8 cellular contexts compared by ENCODE assay signal in genomic region chr14:20460458-20461229, GRCh38. TPM values are rescaled to one million over a fixed set of nuclear protein-coding genes. Genes with fewer than 3 reads are reported as not detected.
DNase-seq lines count a peak whose midpoint lies in the region; ATAC-seq and TF ChIP-seq lines count a peak whose summit lies in the region.

No MANE protein-coding gene starts in this region.

- H3K27ac ChIP-seq in A673 (ENCODE audit: low read depth, low read length, poor library complexity, severe bottlenecking) (peak overlapping the region; percentile 91), Karpas-422 (ENCODE audit: low read length) (peak overlapping the region; percentile 75), muscle layer of duodenum (ENCODE audit: low read length) (peak overlapping the region; percentile 80), thyroid gland (peak overlapping the region; percentile 67 to 89 (median 86))
- H3K27ac ChIP-seq in effector memory CD4-positive, alpha-beta T cell (ENCODE audit: insufficient read depth, low read length, poor library complexity, severe bottlenecking), result peak overlapping the region; percentile 92

- CTCF ChIA-PET in A673 (lab: Charles Lee), result no interaction called here

- no peak for TF ChIP-seq POLR2A in thyroid gland (IDR thresholded peaks at IDR 0.05)

- 11 to 16% methylated on average over 8 to 19 of the region's 32 CpGs for WGBS in thyroid gland, 2 donors

- H3K9me2 ChIP-seq in Karpas-422 (replicated peaks; ENCODE audit: insufficient read depth, low read length), result no peaks in the 10 kb centered on the region; the same call in 1 of the 2 replicates

- H3K9me3 ChIP-seq in A673 (ENCODE audit: low read depth, low read length, poor library complexity, severe bottlenecking) (no peaks in the 10 kb centered on the region), Karpas-422 (ENCODE audit: low read length) (no peaks in the 10 kb centered on the region), muscle layer of duodenum (ENCODE audit: control insufficient read depth in 1 of 2, low read length in 2 of 2) (no peaks in the 10 kb centered on the region), thyroid gland (no peaks in the 10 kb centered on the region)
- no peaks in the 10 kb centered on the region for H3K9me3 ChIP-seq in effector memory CD4-positive, alpha-beta T cell (ENCODE audit: control insufficient read depth, low read length)

- no peak for DNase-seq in A673 (ENCODE audit: low spot score)
- peak; percentile 80 for DNase-seq in Karpas-422
- DNase-seq in activated CD4-positive, alpha-beta T cell treated with anti-CD3 and anti-CD28 coated beads for 24 hours (ENCODE audit: low read depth in 2 of 2), result peak; percentile 16 to 25
- DNase-seq in effector memory CD4-positive, alpha-beta T cell, result peak; percentile 54 to 63 (median 62)
- peak; percentile 60 to 64 for DNase-seq in thyroid gland
- DNase-seq in HuH-7.5 (ENCODE audit: low spot score), result no peak

- no peak for TF ChIP-seq CTCF in A673 (conservative IDR thresholded peaks at IDR 0.05; ENCODE audit: low read depth, low read length)
- no peak for TF ChIP-seq CTCF in thyroid gland (IDR thresholded peaks at IDR 0.05)

- no peak overlapping the region for H2AFZ ChIP-seq in Karpas-422 (ENCODE audit: low read length)

- POLR2A ChIA-PET in A673 (lab: Charles Lee; ENCODE audit: low non-redundant PET), result interaction anchor here (0.6 to 1.2 kb wide), 2 partner anchors 9 to 66 kb away, joined by 3 read pairs; partner anchors contain the start of gene PNP

- BruUV-seq in A673 (replicated peaks; lab: Mats Ljungman, UMichigan), result no TSS peak

- H3K4me3 ChIP-seq in A673 (ENCODE audit: low read depth, low read length, poor library complexity, severe bottlenecking) (peak overlapping the region; percentile 86), Karpas-422 (ENCODE audit: low read length) (peak overlapping the region; percentile 81), muscle layer of duodenum (ENCODE audit: low read depth in 1 of 2, low read length in 2 of 2) (peak overlapping the region; percentile 76 to 91), thyroid gland (replicated peaks in 1 of 3) (peak overlapping the region; percentile 73 to 94 (median 80))
- H3K4me3 ChIP-seq in effector memory CD4-positive, alpha-beta T cell (ENCODE audit: insufficient read depth, low read depth, low read length, poor library complexity, severe bottlenecking), result peak overlapping the region; percentile 69

- H3K4me1 ChIP-seq in A673 (ENCODE audit: insufficient read depth, low read length, poor library complexity, severe bottlenecking) (peaks cover 18% of the 10 kb centered on the region), Karpas-422 (ENCODE audit: low read length) (peaks cover 54% of the 10 kb centered on the region), muscle layer of duodenum (ENCODE audit: control insufficient read depth in 1 of 2, insufficient read depth in 2 of 2, low read length in 2 of 2) (peaks cover 15 to 39% of the 10 kb centered on the region in 2 donors), thyroid gland (peaks cover 17 to 19% of the 10 kb centered on the region in 2 donors)
- peaks cover 6% of the 10 kb centered on the region for H3K4me1 ChIP-seq in effector memory CD4-positive, alpha-beta T cell (ENCODE audit: control insufficient read depth, insufficient read depth, low read length, poor library complexity, severe bottlenecking)

- peaks cover 10% of the 10 kb centered on the region for H4K20me1 ChIP-seq in Karpas-422 (ENCODE audit: insufficient read depth, low read depth, low read length)

- H3K9ac ChIP-seq in Karpas-422 (ENCODE audit: low read length), result peak overlapping the region; percentile 88

- no peaks in the 10 kb centered on the region for H3K27me3 ChIP-seq in A673 (replicated peaks; ENCODE audit: insufficient read depth, low read depth, low read length, poor library complexity)
- H3K27me3 ChIP-seq in Karpas-422 (ENCODE audit: low read length), result no peaks in the 10 kb centered on the region
- H3K27me3 ChIP-seq in effector memory CD4-positive, alpha-beta T cell (replicated peaks; ENCODE audit: control insufficient read depth, insufficient read depth, low read length, poor library complexity, severe bottlenecking), result no peaks in the 10 kb centered on the region
- H3K27me3 ChIP-seq in muscle layer of duodenum (ENCODE audit: low read depth, low read length), result no peaks in the 10 kb centered on the region
- H3K27me3 ChIP-seq in thyroid gland, result no peaks in the 10 kb centered on the region

- ATAC-seq in GM19455 (IDR thresholded peaks at IDR 0.05; ENCODE audit: unreplicated experiment), result peak; percentile 10

- intact Hi-C loops in A673 (cut with micrococcal nuclease; ENCODE audit: unreplicated experiment) (loop anchor here (5.0 kb wide), 1 partner anchor 222 kb away; the partner anchor contains the start of gene RNASE4), thyroid gland (cut with DNase I) (loop anchor here (10.0 kb wide), 1 partner anchor 46 kb away; the partner anchor contains the start of gene TEP1)

- H3K79me2 ChIP-seq in Karpas-422 (ENCODE audit: low read length), result peaks cover 55% of the 10 kb centered on the region

- H3K4me2 ChIP-seq in Karpas-422 (ENCODE audit: low read depth, low read length, poor library complexity, severe bottlenecking), result peak overlapping the region; percentile 93

- peaks cover 41% of the 10 kb centered on the region for H3K36me3 ChIP-seq in A673 (ENCODE audit: insufficient read depth, low read length, poor library complexity, severe bottlenecking)
- H3K36me3 ChIP-seq in Karpas-422 (ENCODE audit: insufficient read depth, low read length), result peaks cover 29% of the 10 kb centered on the region
- peaks cover 39% of the 10 kb centered on the region for H3K36me3 ChIP-seq in effector memory CD4-positive, alpha-beta T cell (ENCODE audit: control insufficient read depth, insufficient read depth, low read length)
- H3K36me3 ChIP-seq in muscle layer of duodenum (ENCODE audit: control insufficient read depth in 1 of 2, insufficient read depth in 2 of 2, low read length in 2 of 2), result peaks cover 32 to 38% of the 10 kb centered on the region in 2 donors
- peaks cover 26 to 29% of the 10 kb centered on the region in 2 donors for H3K36me3 ChIP-seq in thyroid gland

RNA-seq across cellular contexts. Expression of gene PIP4P1, which starts 0.6 kb away (rescaled TPM):
- total RNA-seq in A673 (2021) (32.4 and 34.9 TPM in 2 replicates), thyroid gland (10 to 100 TPM; 15.4 to 29.1 (median 23.1) TPM)
- 29.4 and 45.2 TPM in 2 replicates for total RNA-seq in Karpas-422 (2014; rRNA removed; shearing (Covaris generic); ENCODE audit: low replicate concordance)

RNA-seq across cellular contexts. Expression of gene APEX1, which starts 5.6 kb away (rescaled TPM):
- 277 and 299 TPM in 2 replicates for total RNA-seq in A673 (2021)
- total RNA-seq in Karpas-422 (2014; rRNA removed; shearing (Covaris generic); ENCODE audit: low replicate concordance), result 97.8 and 118 TPM in 2 replicates
- total RNA-seq in thyroid gland, result 100 to 1,000 TPM; 133 to 179 (median 142) TPM

RNA-seq across cellular contexts. Expression of gene OSGEP, which starts 6.0 kb away (rescaled TPM):
- total RNA-seq in A673 (2021), result 59.2 and 67.8 TPM in 2 replicates
- 63.0 and 84.1 TPM in 2 replicates for total RNA-seq in Karpas-422 (2014; rRNA removed; shearing (Covaris generic); ENCODE audit: low replicate concordance)
- 10 to 100 TPM; 56.7 to 88.8 (median 75.0) TPM for total RNA-seq in thyroid gland

RNA-seq across cellular contexts. Expression of gene PNP, which starts 8.6 kb away (rescaled TPM):
- total RNA-seq in A673 (2021) (78.3 and 97.0 TPM in 2 replicates), thyroid gland (10 to 100 TPM; 13.9 to 29.3 (median 18.7) TPM)
- 104 and 138 TPM in 2 replicates for total RNA-seq in Karpas-422 (2014; rRNA removed; shearing (Covaris generic); ENCODE audit: low replicate concordance)

RNA-seq across cellular contexts. Expression of gene KLHL33, which starts 24.7 kb away (rescaled TPM):
- total RNA-seq in A673 (2021) (0.04 and 0.13 TPM in 2 replicates), thyroid gland (1 to 10 TPM in 1 of 4 donors, under 1 TPM in 3; 0.27 to 2.0 (median 0.36) TPM)
- not detected in 2 replicates for total RNA-seq in Karpas-422 (2014; rRNA removed; shearing (Covaris generic); ENCODE audit: low replicate concordance)

Comparison
In these comparisons a context has a peak if more than half of its experiments do, and no peak if none do; other contexts are left out.
1. DNase-seq: peak in Karpas-422 (single experiment), activated CD4-positive, alpha-beta T cell treated with anti-CD3 and anti-CD28 coated beads for 24 hours (2 of 2), effector memory CD4-positive, alpha-beta T cell (3 of 3) and thyroid gland (2 of 2); none in A673 (single experiment) and HuH-7.5 (single experiment).
2. Peak in every context shown above with its lines, with median percentiles within 50 percentile points of each other: H3K27ac ChIP-seq and H3K4me3 ChIP-seq.